ENCODE assay signal across 8 cellular contexts in the genomic region with DNA sequence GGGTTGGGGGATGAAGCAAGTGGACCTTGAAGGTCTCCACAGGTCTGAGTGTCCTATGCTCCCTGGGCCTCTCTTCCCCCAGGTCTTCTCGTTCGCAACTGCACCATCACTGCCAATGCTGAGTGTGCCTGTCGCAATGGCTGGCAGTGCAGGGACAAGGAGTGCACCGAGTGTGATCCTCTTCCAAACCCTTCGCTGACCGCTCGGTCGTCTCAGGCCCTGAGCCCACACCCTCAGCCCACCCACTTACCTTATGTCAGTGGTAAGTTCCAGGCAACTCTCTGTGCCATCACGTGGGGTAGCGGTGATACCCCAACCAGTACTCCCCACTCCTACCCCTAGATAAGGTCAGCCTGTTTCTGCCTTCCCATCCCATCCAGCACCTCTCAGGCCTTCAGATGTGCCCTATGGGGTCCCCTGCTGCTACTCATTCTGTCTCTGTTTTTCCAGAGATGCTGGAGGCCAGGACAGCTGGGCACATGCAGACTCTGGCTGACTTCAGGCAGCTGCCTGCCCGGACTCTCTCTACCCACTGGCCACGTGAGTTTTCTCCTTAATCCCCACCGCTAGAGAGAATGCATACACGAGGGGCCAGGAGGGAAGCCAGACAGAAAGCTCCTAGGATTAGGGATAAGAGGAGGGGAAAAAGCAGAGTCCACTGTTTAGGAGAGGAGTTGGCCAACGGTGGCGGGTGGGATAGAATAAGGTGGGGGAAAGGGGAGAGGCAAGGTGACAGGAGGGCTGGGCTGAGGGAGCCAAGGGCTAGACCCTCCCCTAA. TPM values are rescaled to one million over a fixed set of nuclear protein-coding genes. Genes with fewer than 3 reads are reported as not detected.
DNase-seq lines count a peak whose midpoint lies in the region; ATAC-seq and TF ChIP-seq lines count a peak whose summit lies in the region.

No MANE protein-coding gene starts in this region.

- H2AFZ ChIP-seq in KMS-11 (ENCODE audit: low read depth), result no peak overlapping the region

- H3K4me3 ChIP-seq in KMS-11 (IDR thresholded peaks at IDR 0.05; ENCODE audit: insufficient read depth, low read depth, low read length) (no peak overlapping the region), choroid plexus epithelial cell (ENCODE audit: low read depth, low read length) (peak overlapping the region; percentile 74)

- peaks cover 12% of the 10 kb centered on the region; the same call in 1 of the 2 replicates for H3K79me2 ChIP-seq in KMS-11 (ENCODE audit: insufficient read depth, low read depth)

- no peaks in the 10 kb centered on the region for H3K36me3 ChIP-seq in KMS-11 (ENCODE audit: insufficient read depth)

- no peak overlapping the region for H3K9ac ChIP-seq in KMS-11

- H3K27me3 Mint-ChIP-seq in naive B cell, result no peaks in the 10 kb centered on the region

- H3K9me3 Mint-ChIP-seq in naive B cell, result no peaks in the 10 kb centered on the region

- no peak for DNase-seq in choroid plexus epithelial cell (ENCODE audit: low read depth)
- DNase-seq in naive B cell, result no peak
- DNase-seq in HPDE6-E6E7 (ENCODE audit: extremely low spot score), result no peak
- no peak for DNase-seq in stimulated activated CD4-positive, alpha-beta T cell treated with anti-CD3 and anti-CD28 coated beads, Interleukin-2, amount 100 ng/mL, for 24 hours
- DNase-seq in kidney tubule cell (ENCODE audit: low spot score), result no peak

- H3K36me3 Mint-ChIP-seq in naive B cell, result peaks cover 4 to 7% of the 10 kb centered on the region in 2 donors

- no peaks in the 10 kb centered on the region for H3K27me3 ChIP-seq in KMS-11 (ENCODE audit: insufficient read depth, low read depth)

- peak overlapping the region; percentile 55 for H3K4me2 ChIP-seq in KMS-11

- peak overlapping the region; percentile 93 to 100 (median 100) for H3K4me3 Mint-ChIP-seq in naive B cell

- TF ChIP-seq CTCF in 22Rv1 (IDR thresholded peaks at IDR 0.05) (no peak), KMS-11 (conservative IDR thresholded peaks at IDR 0.05; ENCODE audit: low read depth, low read length) (no peak), choroid plexus epithelial cell (conservative IDR thresholded peaks at IDR 0.05; ENCODE audit: low read depth, low read length) (no peak)

- H3K27ac Mint-ChIP-seq in naive B cell, result peak overlapping the region; percentile 80 to 100 (median 99)

- ATAC-seq in naive B cell (ENCODE audit: low read depth in 2 of 2) (no peak), GM21825 (IDR thresholded peaks at IDR 0.05; ENCODE audit: unreplicated experiment) (no peak)

- no peaks in the 10 kb centered on the region for H4K20me1 ChIP-seq in KMS-11 (ENCODE audit: insufficient read depth)

- H3K4me1 ChIP-seq in KMS-11 (ENCODE audit: low read depth, poor library complexity, severe bottlenecking), result peaks cover 52% of the 10 kb centered on the region

- H3K27ac ChIP-seq in 22Rv1, result peak overlapping the region; percentile 98
- H3K27ac ChIP-seq in KMS-11, result no peak overlapping the region

- peaks cover 61 to 75% (median 71%) of the 10 kb centered on the region in 3 donors for H3K4me1 Mint-ChIP-seq in naive B cell

RNA-seq across cellular contexts. Expression of a gene that starts 1.6 kb away (rescaled TPM):
- 100 to 1,000 TPM in 3 of 6 donors, 10 to 100 TPM in 3; 61.0 to 128 (median 108) TPM for polyA plus RNA-seq in naive B cell (ENCODE audit: low read depth in 6 of 6)

RNA-seq across cellular contexts. Expression of a gene that starts 5.5 kb away (rescaled TPM):
- polyA plus RNA-seq in naive B cell (ENCODE audit: low read depth in 6 of 6), result 10 to 100 TPM in 1 of 6 donors, 1 to 10 TPM in 5; 3.2 to 14.8 (median 6.6) TPM

RNA-seq across cellular contexts. Expression of a gene that starts 20.2 kb away (rescaled TPM):
- 1 to 10 TPM; 1.7 to 6.7 (median 4.5) TPM for polyA plus RNA-seq in naive B cell (ENCODE audit: low read depth in 6 of 6)

RNA-seq across cellular contexts. Expression of a gene that starts 42.8 kb away (rescaled TPM):
- 100 to 1,000 TPM; 126 to 243 (median 176) TPM for polyA plus RNA-seq in naive B cell (ENCODE audit: low read depth in 6 of 6)

RNA-seq across cellular contexts. Expression of a gene that starts 43.6 kb away (rescaled TPM):
- polyA plus RNA-seq in naive B cell (ENCODE audit: low read depth in 6 of 6), result 10 to 100 TPM; 13.3 to 25.5 (median 17.8) TPM
